ENCODE assay signal across 1 cellular context in genomic region chr17:42097691-42098661, GRCh38.
TF ChIP-seq lines count a peak whose summit lies in the region.

ZNF385C (minus strand) TSS chr17:42098473; CDS start chr17:42063056, 35,417 bp downstream.

TF ChIP-seq in GM12878, 131 proteins besides CTCF, POLR2A, EP300 and RAD21 (continued from another document):
- TF ChIP-seq POLR2AphosphoS5 (IDR thresholded peaks at IDR 0.05; ENCODE audit: low read length) (no peak), PAX5 (IDR thresholded peaks at IDR 0.05; ENCODE audit: borderline replicate concordance, low read depth, low read length) (no peak), STAT1 (conservative IDR thresholded peaks at IDR 0.05) (no peak), TCF7 (IDR thresholded peaks at IDR 0.05; ENCODE audit: borderline replicate concordance) (no peak), SREBF2 (IDR thresholded peaks at IDR 0.05; ENCODE audit: low read length) (no peak), FOS (IDR thresholded peaks at IDR 0.05; ENCODE audit: borderline replicate concordance, extremely low read depth, insufficient read length) (no peak), SIN3A (IDR thresholded peaks at IDR 0.05; ENCODE audit: low read depth, low read length) (no peak), BCL3 (IDR thresholded peaks at IDR 0.05; ENCODE audit: borderline replicate concordance, insufficient read depth, low read depth, low read length, poor library complexity, severe bottlenecking) (no peak), NKRF (conservative IDR thresholded peaks at IDR 0.05) (no peak), TARDBP (IDR thresholded peaks at IDR 0.05; ENCODE audit: borderline replicate concordance) (no peak), ZNF687 (IDR thresholded peaks at IDR 0.05) (no peak), RAD51 (IDR thresholded peaks at IDR 0.05) (no peak)
